In genomic region chr12:93302331-93303229, GRCh38 we compare ENCODE assay signal across 1 cellular context.
A peak's percentile ranks its signal among the peaks of the same experiment; 100 is the strongest.
TF ChIP-seq lines count a peak whose summit lies in the region.

No MANE protein-coding gene starts in this region.

TF ChIP-seq in K562, 482 proteins besides CTCF, POLR2A, EP300 and RAD21 (continued from another document and continues in another):
- TF ChIP-seq TSHZ1 (CRISPR knock-in tag; IDR thresholded peaks at IDR 0.05) (peak; percentile 57; the same call in 1 of the 2 replicates), ZKSCAN8 (CRISPR knock-in tag; IDR thresholded peaks at IDR 0.05) (peak; percentile 48; the same call in 1 of the 2 replicates), NFE2 (IDR thresholded peaks at IDR 0.05; ENCODE audit: low read depth) (no peak), HNRNPK (IDR thresholded peaks at IDR 0.05; ENCODE audit: low read depth, low read length, poor library complexity, severe bottlenecking) (no peak), FOS (IDR thresholded peaks at IDR 0.05; ENCODE audit: extremely low read depth, insufficient read length) (no peak), STAT6 (CRISPR knock-in tag; IDR thresholded peaks at IDR 0.05) (no peak), ATF6 (CRISPR knock-in tag; IDR thresholded peaks at IDR 0.05) (no peak), DNMT1 (IDR thresholded peaks at IDR 0.05) (no peak), MYBL2 (IDR thresholded peaks at IDR 0.05; ENCODE audit: low read depth) (no peak), MYBL2 (CRISPR knock-in tag; IDR thresholded peaks at IDR 0.05; ENCODE audit: borderline replicate concordance) (no peak), CXXC5 (CRISPR knock-in tag; IDR thresholded peaks at IDR 0.05) (peak; percentile 75), IRF2 (CRISPR knock-in tag; IDR thresholded peaks at IDR 0.05) (no peak), ZBTB2 (IDR thresholded peaks at IDR 0.05) (no peak), ZNF586 (CRISPR knock-in tag; conservative IDR thresholded peaks at IDR 0.05) (no peak), ZNF589 (CRISPR knock-in tag; IDR thresholded peaks at IDR 0.05; ENCODE audit: low read depth) (peak; percentile 85; the same call in 1 of the 2 replicates), TCF15 (CRISPR knock-in tag; IDR thresholded peaks at IDR 0.05) (peak; percentile 88), ZNF592 (IDR thresholded peaks at IDR 0.05) (peak; percentile 83), MCM7 (IDR thresholded peaks at IDR 0.05) (no peak), RFX1 (IDR thresholded peaks at IDR 0.05) (no peak), SP1 (CRISPR knock-in tag; IDR thresholded peaks at IDR 0.05) (no peak), PHF21A (IDR thresholded peaks at IDR 0.05; ENCODE audit: borderline replicate concordance, low read depth) (no peak), XRCC4 (IDR thresholded peaks at IDR 0.05; ENCODE audit: extremely low read depth, insufficient read depth, insufficient read length) (no peak), NFIC (IDR thresholded peaks at IDR 0.05) (peak; percentile 70; the same call in 1 of the 2 replicates), ELF2 (CRISPR knock-in tag; IDR thresholded peaks at IDR 0.05) (no peak), RB1 (IDR thresholded peaks at IDR 0.05; ENCODE audit: low read depth) (no peak), ERF (CRISPR knock-in tag; IDR thresholded peaks at IDR 0.05) (no peak), ZBTB26 (CRISPR knock-in tag; IDR thresholded peaks at IDR 0.05) (no peak), ZNF395 (CRISPR knock-in tag; IDR thresholded peaks at IDR 0.05) (peak; percentile 61; the same call in 1 of the 2 replicates), TRIM25 (IDR thresholded peaks at IDR 0.05; ENCODE audit: borderline replicate concordance) (no peak), ZNF384 (IDR thresholded peaks at IDR 0.05; ENCODE audit: low read depth, low read length) (no peak), RFX5 (IDR thresholded peaks at IDR 0.05; ENCODE audit: low read depth, low read length) (no peak), SRSF1 (IDR thresholded peaks at IDR 0.05; ENCODE audit: low read depth, low read length) (no peak), HDAC2 (IDR thresholded peaks at IDR 0.05) (peak; percentile 42; the same call in 1 of the 2 replicates), HNRNPUL1 (IDR thresholded peaks at IDR 0.05; ENCODE audit: low read length) (no peak), ZNF311 (CRISPR knock-in tag; IDR thresholded peaks at IDR 0.05) (peak; percentile 71), GABPB1 (CRISPR knock-in tag; IDR thresholded peaks at IDR 0.05) (no peak), PHB (CRISPR knock-in tag; IDR thresholded peaks at IDR 0.05) (no peak), CBX1 (IDR thresholded peaks at IDR 0.05; ENCODE audit: low read depth) (no peak), ILK (tag; IDR thresholded peaks at IDR 0.05; ENCODE audit: borderline replicate concordance, low read depth) (no peak), ZBTB33 (CRISPR knock-in tag; IDR thresholded peaks at IDR 0.05) (no peak), ZNF175 (CRISPR knock-in tag; IDR thresholded peaks at IDR 0.05; ENCODE audit: low read depth) (peak; percentile 85), NUFIP1 (IDR thresholded peaks at IDR 0.05; ENCODE audit: partially characterized antibody) (no peak), ETV6 (IDR thresholded peaks at IDR 0.05; ENCODE audit: borderline replicate concordance in 1 of 2, low read depth in 2 of 2, low read length in 1 of 2) (no peak), ETV6 (CRISPR knock-in tag; IDR thresholded peaks at IDR 0.05; ENCODE audit: borderline replicate concordance) (no peak)
